Comparison of ENCODE assay signal across 29 cellular contexts in the genomic region with DNA sequence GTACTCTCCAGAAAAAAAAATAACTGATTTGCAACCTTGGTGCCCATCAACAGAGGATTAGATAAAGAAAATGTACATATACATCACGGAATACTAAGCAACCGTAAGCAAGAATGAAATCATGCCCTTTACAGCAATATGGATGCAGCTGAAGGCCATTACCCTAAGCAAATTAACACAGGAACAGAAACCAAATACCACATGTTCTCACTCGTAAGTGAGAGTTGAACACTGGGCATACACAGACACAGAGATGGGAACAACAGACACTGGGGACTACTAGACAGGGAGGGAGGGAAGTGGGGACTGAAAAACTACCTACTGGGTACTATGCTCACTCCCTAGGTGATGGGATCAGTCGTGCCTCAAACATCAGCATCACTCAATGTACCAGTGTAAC. TPM values are rescaled to one million over a fixed set of nuclear protein-coding genes. Genes with fewer than 3 reads are reported as not detected.
"Had no signal": no experiment of that assay in that cellular context is flagged by ENCODE, and none has a peak within 500 bp of the region (broad histone marks: within the 10 kb centered on the region; RNA-seq: fewer than 3 reads in every experiment).

No MANE protein-coding gene starts in this region.

- H3K36me3 Mint-ChIP-seq: T-cell had no signal

- H3K27me3 ChIP-seq: brain microvascular endothelial cell, cardiac muscle cell had no signal

- H3K27me3 Mint-ChIP-seq: activated CD8-positive, alpha-beta T cell treated with anti-CD3 and anti-CD28 coated beads for 36 hours; T-cell had no signal

- H3K4me3 ChIP-seq: cardiac muscle cell, SK-N-MC had no signal

- DNase-seq: activated CD4-positive, alpha-beta T cell treated with anti-CD3 and anti-CD28 coated beads, Interleukin-2, amount 50 U/mL, for 1 hour; activated CD4-positive, CD25-positive, alpha-beta regulatory T cell; activated CD8-positive, alpha-beta memory T cell treated with anti-CD3 and anti-CD28 coated beads, Interleukin-2, amount 50 U/mL, for 4 hours; activated CD8-positive, alpha-beta T cell treated with anti-CD3 and anti-CD28 coated beads for 36 hours; activated naive CD4-positive, alpha-beta T cell treated with anti-CD3 and anti-CD28 coated beads, Interleukin-2, amount 50 U/mL, for 16 hours; activated T-cell treated with anti-CD3 and anti-CD28 coated beads, Interleukin-2, amount 50 U/mL, for 1 hour; amniotic stem cell; brain microvascular endothelial cell; Kasumi-1; KBM-7; NCI-H1048; NCI-H1930; NCI-H2171; NCI-H2227 treated with DMSO at 0.1 percent for 48 hours; NCI-H446 treated with DMSO at 0.1 percent for 48 hours; NCI-H524 treated with DMSO at 0.1 percent for 48 hours; NCI-H774; NK-92 treated with Interleukin-12 subunit alpha and Interleukin-12 subunit beta, amount 100 ng/mL, for 24 hours; OCI-M1; RPMI8226; T-cell; T-helper 2 cell; T1000 had no signal

- FAIRE-seq: TTC549 had no signal

- H3K4me1 Mint-ChIP-seq: T-cell had no signal

- ATAC-seq: activated CD8-positive, alpha-beta T cell treated with anti-CD3 and anti-CD28 coated beads for 36 hours; Panc1; Right ventricle myocardium inferior; T-cell had no signal

- H3K36me3 ChIP-seq: brain microvascular endothelial cell, cardiac muscle cell had no signal

- H3K27ac Mint-ChIP-seq: activated CD8-positive, alpha-beta T cell treated with anti-CD3 and anti-CD28 coated beads for 36 hours; T-cell had no signal

- H3K4me3 Mint-ChIP-seq: activated CD8-positive, alpha-beta T cell treated with anti-CD3 and anti-CD28 coated beads for 36 hours; T-cell had no signal

- H3K27ac ChIP-seq: brain microvascular endothelial cell, cardiac muscle cell, SK-N-MC, VCaP had no signal

RNA-seq across cellular contexts. Expression of a gene that starts 32.8 kb away (rescaled TPM):
- total RNA-seq: activated CD8-positive, alpha-beta T cell treated with anti-CD3 and anti-CD28 coated beads for 36 hours had no signal
